8 cellular contexts compared by ENCODE assay signal in genomic region chr2:237154050-237154638, GRCh38.
A peak's percentile ranks its signal among the peaks of the same experiment; 100 is the strongest.
DNase-seq lines count a peak whose midpoint lies in the region; ATAC-seq and TF ChIP-seq lines count a peak whose summit lies in the region.

No MANE protein-coding gene starts in this region.

- no peak for ATAC-seq in GM21381 (IDR thresholded peaks at IDR 0.05; ENCODE audit: unreplicated experiment)

- H3K36me3 ChIP-seq in Caco-2 (ENCODE audit: control insufficient read depth, insufficient read depth, low read length), result no peaks in the 10 kb centered on the region

- peak in 1 of 2 experiments; percentile 45 for DNase-seq in Caco-2
- DNase-seq in HEK293T (ENCODE audit: extremely low spot score), result peak; percentile 51
- DNase-seq in RPMI8226, result peak; percentile 61
- peak; percentile 74 for DNase-seq in activated naive CD8-positive, alpha-beta T cell treated with anti-CD3 and anti-CD28 coated beads for 36 hours
- peak in 2 of 3 donors; percentile 12 to 27 for DNase-seq in immature natural killer cell
- DNase-seq in stimulated activated CD8-positive, alpha-beta memory T cell treated with anti-CD3 and anti-CD28 coated beads, Interleukin-15, amount 100 ng/mL, for 48 hours (ENCODE audit: low read depth in 2 of 2), result peak; percentile 36 to 45
- no peak for DNase-seq in T1000 (lab: John Stamatoyannopoulos, UW)

- H3K36me3 Mint-ChIP-seq in Caco-2 (ENCODE audit: insufficient read depth, unreplicated experiment) (no peaks in the 10 kb centered on the region), immature natural killer cell (no peaks in the 10 kb centered on the region)
- no peaks in the 10 kb centered on the region for H3K36me3 Mint-ChIP-seq in activated naive CD8-positive, alpha-beta T cell treated with anti-CD3 and anti-CD28 coated beads for 36 hours

- H3K4me3 Mint-ChIP-seq in Caco-2 (ENCODE audit: unreplicated experiment) (no peak overlapping the region), immature natural killer cell (no peak overlapping the region)
- H3K4me3 Mint-ChIP-seq in activated naive CD8-positive, alpha-beta T cell treated with anti-CD3 and anti-CD28 coated beads for 36 hours, result no peak overlapping the region

- H3K27ac Mint-ChIP-seq in Caco-2 (ENCODE audit: unreplicated experiment), result no peak overlapping the region
- peak overlapping the region; percentile 16 for H3K27ac Mint-ChIP-seq in activated naive CD8-positive, alpha-beta T cell treated with anti-CD3 and anti-CD28 coated beads for 36 hours
- no peak overlapping the region for H3K27ac Mint-ChIP-seq in immature natural killer cell

- H3K27me3 ChIP-seq in Caco-2 (replicated peaks; ENCODE audit: control insufficient read depth, insufficient read depth, low read length), result no peaks in the 10 kb centered on the region

- no TSS peak for BruUV-seq in Caco-2 (replicated peaks; lab: Mats Ljungman, UMichigan)

- H3K9me3 ChIP-seq in Caco-2, result no peaks in the 10 kb centered on the region

- POLR2A ChIA-PET in Caco-2 (lab: Charles Lee), result no interaction called here
- POLR2A ChIA-PET in HEK293T (lab: Yijun Ruan, JAX), result no interaction called here

- CTCF ChIA-PET in Caco-2 (lab: Charles Lee), result interaction anchor here (0.5 kb wide), 1 partner anchor 417 kb away, joined by 4 read pairs; no protein-coding TSS in a partner anchor
- CTCF ChIA-PET in HEK293T (lab: Yijun Ruan, JAX), result interaction anchor here (1.2 to 2.0 kb wide), 3 partner anchors 11 to 418 kb away, joined by 4 to 6 read pairs (median 5); no protein-coding TSS in a partner anchor

- no peak overlapping the region for H3K4me3 ChIP-seq in Caco-2 (ENCODE audit: low read depth, low read length)

- H3K9me3 Mint-ChIP-seq in Caco-2 (ENCODE audit: unreplicated experiment), result no peaks in the 10 kb centered on the region
- no peaks in the 10 kb centered on the region for H3K9me3 Mint-ChIP-seq in activated naive CD8-positive, alpha-beta T cell treated with anti-CD3 and anti-CD28 coated beads for 36 hours
- H3K9me3 Mint-ChIP-seq in immature natural killer cell, result no peaks in the 10 kb centered on the region

- H3K27me3 Mint-ChIP-seq in Caco-2 (ENCODE audit: insufficient read depth, unreplicated experiment) (no peaks in the 10 kb centered on the region), immature natural killer cell (ENCODE audit: low read depth in 3 of 3) (peaks cover 1 to 7% (median 7%) of the 10 kb centered on the region in 3 donors)
- H3K27me3 Mint-ChIP-seq in activated naive CD8-positive, alpha-beta T cell treated with anti-CD3 and anti-CD28 coated beads for 36 hours, result peaks cover 3% of the 10 kb centered on the region

- TF ChIP-seq CTCF in Caco-2 (IDR thresholded peaks at IDR 0.05; ENCODE audit: insufficient read depth in 1 of 2, low read depth in 1 of 2, low read length in 1 of 2, severe bottlenecking in 1 of 2, unreplicated experiment in 1 of 2), result peak; percentile 49 to 69

- intact Hi-C loops in Caco-2 (cut with micrococcal nuclease; ENCODE audit: unreplicated experiment), result loop anchor here (5.0 kb wide), 2 partner anchors 168 to 258 kb away; partner anchors contain the start of gene COL6A3

- H3K4me1 Mint-ChIP-seq in Caco-2 (ENCODE audit: low read depth, unreplicated experiment) (no peaks in the 10 kb centered on the region), immature natural killer cell (no peaks in the 10 kb centered on the region)
- H3K4me1 Mint-ChIP-seq in activated naive CD8-positive, alpha-beta T cell treated with anti-CD3 and anti-CD28 coated beads for 36 hours, result peaks cover 44% of the 10 kb centered on the region

- no peaks in the 10 kb centered on the region for H3K4me1 ChIP-seq in Caco-2

TF ChIP-seq in HEK293T, 16 proteins besides CTCF, POLR2A, EP300 and RAD21:
- TF ChIP-seq ZNF384 (IDR thresholded peaks at IDR 0.05) (no peak), FOXM1 (IDR thresholded peaks at IDR 0.05; ENCODE audit: borderline replicate concordance) (no peak), FOXA1 (IDR thresholded peaks at IDR 0.05) (no peak), HDGF (IDR thresholded peaks at IDR 0.05; ENCODE audit: borderline replicate concordance) (no peak), ELF4 (IDR thresholded peaks at IDR 0.05) (no peak), PKNOX1 (IDR thresholded peaks at IDR 0.05) (no peak), LEF1 (IDR thresholded peaks at IDR 0.05; ENCODE audit: borderline replicate concordance) (no peak), SP1 (IDR thresholded peaks at IDR 0.05) (no peak), L3MBTL2 (conservative IDR thresholded peaks at IDR 0.05) (no peak), ARNT (IDR thresholded peaks at IDR 0.05) (no peak), SUZ12 (IDR thresholded peaks at IDR 0.05) (no peak), CTBP1 (IDR thresholded peaks at IDR 0.05; ENCODE audit: borderline replicate concordance) (no peak), BHLHE40 (IDR thresholded peaks at IDR 0.05; ENCODE audit: borderline replicate concordance) (no peak), FOXK2 (IDR thresholded peaks at IDR 0.05) (no peak), TARDBP (IDR thresholded peaks at IDR 0.05) (no peak), NFRKB (IDR thresholded peaks at IDR 0.05) (no peak)
